ENCODE assay signal across 14 cellular contexts in genomic region chr15:50119063-50119700, GRCh38. TPM values are rescaled to one million over a fixed set of nuclear protein-coding genes. Genes with fewer than 3 reads are reported as not detected.
A peak's percentile ranks its signal among the peaks of the same experiment; 100 is the strongest.
DNase-seq lines count a peak whose midpoint lies in the region; ATAC-seq and TF ChIP-seq lines count a peak whose summit lies in the region.
"Had no signal": no experiment of that assay in that cellular context is flagged by ENCODE, and none has a peak within 500 bp of the region (broad histone marks: within the 10 kb centered on the region; RNA-seq: fewer than 3 reads in every experiment).

ATP8B4 (minus strand) TSS chr15:50119233; CDS start chr15:50106966, 12,267 bp downstream.

- H3K4me3 ChIP-seq in Loucy (ENCODE audit: low read length, poor library complexity, severe bottlenecking) = peak within 1 kb of the TSS; percentile 18
- no peak within 1 kb of the TSS for H3K4me3 ChIP-seq in WERI-Rb-1 (ENCODE audit: low read depth, low read length)
- H3K4me3 ChIP-seq: psoas muscle had no signal

- peak within 1 kb of the TSS; percentile 45 to 67 for H3K4me3 Mint-ChIP-seq in CD14-positive monocyte
- peak within 1 kb of the TSS; percentile 94 for H3K4me3 Mint-ChIP-seq in activated T-helper 1 cell treated with anti-CD3 and anti-CD28 coated beads, Interleukin-12 subunit alpha, Interleukin-12 subunit beta, Interleukin-2, Interleukin-4 antibody, amounts not matched to agents 30 ng/mL and 10 ng/mL and 1 ng/mL, durations not matched to agents 14 hours and 24 hours and 36 hours
- peak within 1 kb of the TSS; percentile 95 for H3K4me3 Mint-ChIP-seq in natural killer cell treated with Interleukin-12 subunit alpha and Interleukin-12 subunit beta and Interleukin-15 and Interleukin-18, amount 100 ng/mL, for 72 hours
- H3K4me3 Mint-ChIP-seq: CD8-positive, alpha-beta T cell had no signal

- no peak within 1 kb of the TSS for H3K27ac ChIP-seq in WERI-Rb-1
- H3K27ac ChIP-seq: psoas muscle, vagina had no signal

- peak within 1 kb of the TSS; percentile 41 for H3K4me2 ChIP-seq in Loucy (ENCODE audit: low read depth, low read length, poor library complexity, severe bottlenecking)

- peaks cover 57% of the 10 kb centered on the region for H3K4me1 Mint-ChIP-seq in CD14-positive monocyte
- peaks cover 65% of the 10 kb centered on the region for H3K4me1 Mint-ChIP-seq in activated T-helper 1 cell treated with anti-CD3 and anti-CD28 coated beads, Interleukin-12 subunit alpha, Interleukin-12 subunit beta, Interleukin-2, Interleukin-4 antibody, amounts not matched to agents 30 ng/mL and 10 ng/mL and 1 ng/mL, durations not matched to agents 14 hours and 24 hours and 36 hours (ENCODE audit: low read depth)
- peaks cover 47 to 61% of the 10 kb centered on the region in 2 donors for H3K4me1 Mint-ChIP-seq in natural killer cell treated with Interleukin-12 subunit alpha and Interleukin-12 subunit beta and Interleukin-15 and Interleukin-18, amount 100 ng/mL, for 72 hours (ENCODE audit: low read depth in 2 of 2)

- no peak within 1 kb of the TSS for H3K9ac ChIP-seq in Loucy (ENCODE audit: low read depth, low read length, poor library complexity, severe bottlenecking)

- intact Hi-C loops in CD14-positive monocyte (cut with micrococcal nuclease) = loop anchor here (10.0 kb wide), 2 partner anchors 64 to 236 kb away; partner anchors contain the start of gene GABPB1 (in 1 of the 2)
- intact Hi-C loops in activated T-helper 1 cell treated with anti-CD3 and anti-CD28 coated beads, Interleukin-12 subunit alpha, Interleukin-12 subunit beta, Interleukin-2, Interleukin-4 antibody, amounts not matched to agents 30 ng/mL and 10 ng/mL and 1 ng/mL, durations not matched to agents 14 hours and 24 hours and 36 hours (cut with micrococcal nuclease) = loop anchor here (1.0 kb wide), 2 partner anchors 12 to 15 kb away; no protein-coding TSS in a partner anchor

- H3K9me3 Mint-ChIP-seq in CD14-positive monocyte = peaks cover 5 to 9% (median 8%) of the 10 kb centered on the region in 7 donors
- H3K9me3 Mint-ChIP-seq in activated T-helper 1 cell treated with anti-CD3 and anti-CD28 coated beads, Interleukin-12 subunit alpha, Interleukin-12 subunit beta, Interleukin-2, Interleukin-4 antibody, amounts not matched to agents 30 ng/mL and 10 ng/mL and 1 ng/mL, durations not matched to agents 14 hours and 24 hours and 36 hours = peaks cover 16% of the 10 kb centered on the region
- H3K9me3 Mint-ChIP-seq in natural killer cell treated with Interleukin-12 subunit alpha and Interleukin-12 subunit beta and Interleukin-15 and Interleukin-18, amount 100 ng/mL, for 72 hours = peaks cover 5% of the 10 kb centered on the region

- H3K9me3 ChIP-seq in Loucy (ENCODE audit: insufficient read depth, low read depth, low read length) (no peaks in the 10 kb centered on the region), WERI-Rb-1 (ENCODE audit: severe bottlenecking) (no peaks in the 10 kb centered on the region)
- H3K9me3 ChIP-seq: psoas muscle, vagina had no signal

- peaks cover 5 to 7% of the 10 kb centered on the region in 2 donors for H3K36me3 Mint-ChIP-seq in CD14-positive monocyte
- H3K36me3 Mint-ChIP-seq in activated T-helper 1 cell treated with anti-CD3 and anti-CD28 coated beads, Interleukin-12 subunit alpha, Interleukin-12 subunit beta, Interleukin-2, Interleukin-4 antibody, amounts not matched to agents 30 ng/mL and 10 ng/mL and 1 ng/mL, durations not matched to agents 14 hours and 24 hours and 36 hours (ENCODE audit: low read depth) = peaks cover 45% of the 10 kb centered on the region
- peaks cover 50% of the 10 kb centered on the region for H3K36me3 Mint-ChIP-seq in natural killer cell treated with Interleukin-12 subunit alpha and Interleukin-12 subunit beta and Interleukin-15 and Interleukin-18, amount 100 ng/mL, for 72 hours
- H3K36me3 Mint-ChIP-seq: CD8-positive, alpha-beta T cell had no signal

- no peaks in the 10 kb centered on the region for H4K20me1 ChIP-seq in Loucy (ENCODE audit: insufficient read depth, low read length, poor library complexity, severe bottlenecking)

- TF ChIP-seq CTCF in CD14-positive monocyte (IDR thresholded peaks at IDR 0.05) (no peak), Loucy (conservative IDR thresholded peaks at IDR 0.05; ENCODE audit: low read length) (0 out of 2 replicates have a peak, but pooled peaks have one; percentile 23), WERI-Rb-1 (IDR thresholded peaks at IDR 0.05; ENCODE audit: low read depth, low read length) (no peak)

- H3K27me3 ChIP-seq in Loucy (ENCODE audit: insufficient read depth, low read length, poor library complexity, severe bottlenecking) (no peaks in the 10 kb centered on the region), WERI-Rb-1 (ENCODE audit: insufficient read depth, low read depth, severe bottlenecking) (no peaks in the 10 kb centered on the region)
- H3K27me3 ChIP-seq: vagina had no signal

- ATAC-seq in natural killer cell treated with Interleukin-12 subunit alpha and Interleukin-12 subunit beta and Interleukin-15 and Interleukin-18, amount 100 ng/mL, for 72 hours = peak; percentile 77 to 79
- ATAC-seq: CD8-positive, alpha-beta T cell; left colon; psoas muscle had no signal

- DNase-seq in CD14-positive monocyte (ENCODE audit: low spot score) = no peak
- no peak for DNase-seq in activated T-helper 1 cell treated with anti-CD3 and anti-CD28 coated beads, Interleukin-12 subunit alpha, Interleukin-12 subunit beta, Interleukin-2, Interleukin-4 antibody, amounts not matched to agents 30 ng/mL and 10 ng/mL and 1 ng/mL, durations not matched to agents 14 hours and 24 hours and 36 hours (ENCODE audit: low spot score)
- DNase-seq in natural killer cell treated with Interleukin-12 subunit alpha and Interleukin-12 subunit beta and Interleukin-15 and Interleukin-18, amount 100 ng/mL, for 72 hours (ENCODE audit: low spot score) = peak; percentile 73
- no peak for DNase-seq in COLO829 (ENCODE audit: low spot score)
- DNase-seq in WERI-Rb-1 = no peak
- no peak for DNase-seq in superior temporal gyrus (ENCODE audit: extremely low spot score)
- DNase-seq in SHP77 (lab: John Stamatoyannopoulos, UW) = no peak
- DNase-seq: activated CD8-positive, alpha-beta memory T cell treated with anti-CD3 and anti-CD28 coated beads, Interleukin-2, amount 50 U/mL, for 4 hours; CD8-positive, alpha-beta T cell; left colon; NCI-H187; psoas muscle had no signal

- peak within 1 kb of the TSS; percentile 3; the same call in 1 of the 2 replicates for H2AFZ ChIP-seq in Loucy (ENCODE audit: low read length)

- peaks cover 15% of the 10 kb centered on the region for H3K4me1 ChIP-seq in Loucy (ENCODE audit: insufficient read depth, low read length, poor library complexity, severe bottlenecking)
- H3K4me1 ChIP-seq: psoas muscle, vagina had no signal

- H3F3A ChIP-seq in Loucy (ENCODE audit: low read depth) = 0 out of 2 replicates have a peak, but pooled peaks cover 5% of the 10 kb centered on the region

- no peaks in the 10 kb centered on the region for H3K79me2 ChIP-seq in Loucy (ENCODE audit: insufficient read depth, low read length)

- H3K36me3 ChIP-seq in Loucy (ENCODE audit: insufficient read depth, low read length) (no peaks in the 10 kb centered on the region), WERI-Rb-1 (no peaks in the 10 kb centered on the region)
- H3K36me3 ChIP-seq: vagina had no signal

- H3K27me3 Mint-ChIP-seq in CD14-positive monocyte (ENCODE audit: low read depth in 3 of 3) = peaks cover 0 to 2% (median 0%) of the 10 kb centered on the region in 3 donors
- no peaks in the 10 kb centered on the region for H3K27me3 Mint-ChIP-seq in activated T-helper 1 cell treated with anti-CD3 and anti-CD28 coated beads, Interleukin-12 subunit alpha, Interleukin-12 subunit beta, Interleukin-2, Interleukin-4 antibody, amounts not matched to agents 30 ng/mL and 10 ng/mL and 1 ng/mL, durations not matched to agents 14 hours and 24 hours and 36 hours (ENCODE audit: insufficient read depth)
- H3K27me3 Mint-ChIP-seq in natural killer cell treated with Interleukin-12 subunit alpha and Interleukin-12 subunit beta and Interleukin-15 and Interleukin-18, amount 100 ng/mL, for 72 hours = no peaks in the 10 kb centered on the region

- peak within 1 kb of the TSS; percentile 64 to 89 (median 83) for H3K27ac Mint-ChIP-seq in CD14-positive monocyte
- H3K27ac Mint-ChIP-seq in activated T-helper 1 cell treated with anti-CD3 and anti-CD28 coated beads, Interleukin-12 subunit alpha, Interleukin-12 subunit beta, Interleukin-2, Interleukin-4 antibody, amounts not matched to agents 30 ng/mL and 10 ng/mL and 1 ng/mL, durations not matched to agents 14 hours and 24 hours and 36 hours = peak within 1 kb of the TSS; percentile 95
- peak within 1 kb of the TSS; percentile 99 for H3K27ac Mint-ChIP-seq in natural killer cell treated with Interleukin-12 subunit alpha and Interleukin-12 subunit beta and Interleukin-15 and Interleukin-18, amount 100 ng/mL, for 72 hours
- H3K27ac Mint-ChIP-seq: CD8-positive, alpha-beta T cell had no signal

- no peaks in the 10 kb centered on the region for H3K9me2 ChIP-seq in Loucy (replicated peaks; ENCODE audit: low read depth, low read length)

RNA-seq across cellular contexts. Expression of gene ATP8B4, which starts in this region (rescaled TPM):
- polyA plus RNA-seq in CD14-positive monocyte = 1 to 10 TPM; 6.1 to 6.8 TPM
- 49.7 and 52.9 TPM in 2 replicates for total RNA-seq in activated T-helper 1 cell treated with anti-CD3 and anti-CD28 coated beads, Interleukin-12 subunit alpha, Interleukin-12 subunit beta, Interleukin-2, Interleukin-4 antibody, amounts not matched to agents 30 ng/mL and 10 ng/mL and 1 ng/mL, durations not matched to agents 14 hours and 24 hours and 36 hours
- 100 to 1,000 TPM; 273 to 296 TPM for total RNA-seq in natural killer cell treated with Interleukin-12 subunit alpha and Interleukin-12 subunit beta and Interleukin-15 and Interleukin-18, amount 100 ng/mL, for 72 hours
